Comparison of ENCODE assay signal across 8 cellular contexts in the genomic region with DNA sequence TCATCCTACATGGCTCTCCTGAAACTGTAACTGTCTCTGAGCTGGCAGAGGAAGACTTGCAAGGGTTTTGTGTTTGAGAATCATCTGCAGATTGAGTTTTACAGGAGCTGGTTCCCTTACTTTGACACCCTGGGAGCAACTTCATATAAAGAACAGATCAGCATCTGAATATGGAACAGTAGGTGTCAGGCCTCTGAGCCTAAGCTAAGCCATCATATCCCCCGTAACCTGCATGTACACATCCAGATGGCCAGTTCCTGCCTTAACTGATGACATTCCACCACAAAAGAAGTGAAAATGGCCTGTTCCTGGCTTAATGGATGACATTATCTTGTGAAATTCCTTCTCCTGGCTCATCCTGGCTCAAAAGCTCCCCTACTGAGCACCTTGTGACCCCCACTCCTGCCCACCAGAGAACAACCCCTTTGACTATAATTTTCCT.
DNase-seq lines count a peak whose midpoint lies in the region; ATAC-seq, FAIRE-seq and TF ChIP-seq lines count a peak whose summit lies in the region.
"Not testable (repeated sequence)": the region's sequence is repeated elsewhere in the genome, so short reads cannot be mapped to it uniquely, and the experiment has no call there.

No MANE protein-coding gene starts in this region.

- H2AFZ ChIP-seq in MM.1S (ENCODE audit: low read length) = peak overlapping the region; percentile 69
- peak overlapping the region; percentile 88 for H2AFZ ChIP-seq in K562 (ENCODE audit: low read depth, low read length)
- H2AFZ ChIP-seq in fibroblast of lung (ENCODE audit: low read length) = peak overlapping the region; percentile 55
- H2AFZ ChIP-seq in neuronal stem cell (ENCODE audit: low read length) = peak overlapping the region; percentile 85

- H3K79me2 ChIP-seq in DOHH2 (ENCODE audit: control insufficient read depth, low read length); MM.1S (ENCODE audit: low read length); K562 (ENCODE audit: control insufficient read depth, insufficient read depth, low read length); fibroblast of lung (ENCODE audit: control insufficient read depth, insufficient read depth, low read length): not testable (repeated sequence)

- not testable (repeated sequence) for TF ChIP-seq CTCF in DOHH2 (IDR thresholded peaks at IDR 0.05; ENCODE audit: low read depth, low read length, poor library complexity, severe bottlenecking); MM.1S (IDR thresholded peaks at IDR 0.05; ENCODE audit: low read length); K562 (IDR thresholded peaks at IDR 0.05 in 2 of 3, conservative IDR thresholded peaks at IDR 0.05 in 1 of 3; ENCODE audit: insufficient read depth in 2 of 3, low read depth in 1 of 3, low read length in 3 of 3); fibroblast of lung (conservative IDR thresholded peaks at IDR 0.05 in 1 of 2, IDR thresholded peaks at IDR 0.05 in 1 of 2; ENCODE audit: low read depth in 1 of 2, low read length in 2 of 2); lower lobe of right lung (IDR thresholded peaks at IDR 0.05); vagina (IDR thresholded peaks at IDR 0.05)

- POLR2A ChIA-PET in K562 (lab: Yijun Ruan, JAX) = interaction anchor here (0.8 to 1.6 kb wide), 5 partner anchors 9 to 15 kb away, joined by 3 to 8 read pairs (median 5); no protein-coding TSS in a partner anchor

- not testable (repeated sequence) for H3K4me3 Mint-ChIP-seq in stimulated activated memory B cell treated with anti-CD40 and anti-IgM and Interleukin-4, amounts not matched to agents 10 μg/mL and 1 μg/mL and 100 μg/mL, for 72 hours

- H3K4me1 Mint-ChIP-seq in stimulated activated memory B cell treated with anti-CD40 and anti-IgM and Interleukin-4, amounts not matched to agents 10 μg/mL and 1 μg/mL and 100 μg/mL, for 72 hours = peaks cover 32% of the 10 kb centered on the region

- intact Hi-C loops in K562 (cut with micrococcal nuclease); lower lobe of right lung (cut with DNase I); vagina (cut with DNase I): not testable (repeated sequence)

- not testable (repeated sequence) for H2BK12ac ChIP-seq in neuronal stem cell (ENCODE audit: low read length)

- not testable (repeated sequence) for H2BK120ac ChIP-seq in neuronal stem cell (ENCODE audit: low read depth, low read length)

- H3K14ac ChIP-seq in neuronal stem cell (ENCODE audit: low read length) = not testable (repeated sequence)

- H3K4me3 ChIP-seq in DOHH2 (ENCODE audit: low read length) (peak overlapping the region; percentile 48), fibroblast of lung (replicated peaks in 1 of 4; ENCODE audit: control extremely low read depth in 1 of 4, insufficient read depth in 1 of 4, low read depth in 3 of 4, low read length in 4 of 4) (peak overlapping the region in 1 of 4 experiments; percentile 27)
- not testable (repeated sequence) for H3K4me3 ChIP-seq in MM.1S (ENCODE audit: low read length); K562; lower lobe of right lung; neuronal stem cell (ENCODE audit: low read length in 2 of 2); vagina

- H3K4me2 ChIP-seq in DOHH2 (ENCODE audit: low read length) = peak overlapping the region; percentile 69
- H3K4me2 ChIP-seq in MM.1S (ENCODE audit: low read depth, low read length) = peak overlapping the region; percentile 75
- H3K4me2 ChIP-seq in K562 (ENCODE audit: insufficient read depth, low read length) = peak overlapping the region; percentile 60
- H3K4me2 ChIP-seq in fibroblast of lung (ENCODE audit: extremely low read depth, insufficient read depth, low read length) = peak overlapping the region; percentile 84
- H3K4me2 ChIP-seq in neuronal stem cell (ENCODE audit: insufficient read depth, low read length, poor library complexity, severe bottlenecking) = not testable (repeated sequence)

- H3K27me3 ChIP-seq in DOHH2 (ENCODE audit: control insufficient read depth, low read length); MM.1S (replicated peaks; ENCODE audit: insufficient read depth, low read length); K562 (ENCODE audit: control insufficient read depth in 2 of 2, insufficient read depth in 2 of 2, low read length in 2 of 2); fibroblast of lung (ENCODE audit: control insufficient read depth, insufficient read depth, low read length); lower lobe of right lung (ENCODE audit: low read depth); neuronal stem cell (ENCODE audit: control insufficient read depth in 3 of 3, insufficient read depth in 3 of 3, low read depth in 1 of 3, low read length in 3 of 3); vagina: not testable (repeated sequence)

- H3K79me1 ChIP-seq in neuronal stem cell (ENCODE audit: low read depth, low read length) = not testable (repeated sequence)

- not testable (repeated sequence) for H4K91ac ChIP-seq in neuronal stem cell (ENCODE audit: low read depth, low read length, poor library complexity)

- TF ChIP-seq EP300 in K562 (IDR thresholded peaks at IDR 0.05; ENCODE audit: low read length) = not testable (repeated sequence)

- not testable (repeated sequence) for TF ChIP-seq RAD21 in K562 (CRISPR knock-in tag; conservative IDR thresholded peaks at IDR 0.05 in 1 of 2, IDR thresholded peaks at IDR 0.05 in 1 of 2)

- not testable (repeated sequence) for H2AK5ac ChIP-seq in neuronal stem cell (ENCODE audit: low read depth, low read length)

- not testable (repeated sequence) for H3K18ac ChIP-seq in neuronal stem cell (ENCODE audit: low read length)

- not testable (repeated sequence) for H4K8ac ChIP-seq in neuronal stem cell (ENCODE audit: low read depth, low read length)

- TF ChIP-seq POLR2A in K562 (conservative IDR thresholded peaks at IDR 0.05); vagina (IDR thresholded peaks at IDR 0.05): not testable (repeated sequence)

- not testable (repeated sequence) for H3F3A ChIP-seq in DOHH2 (ENCODE audit: control insufficient read depth, insufficient read depth); MM.1S (ENCODE audit: insufficient read depth, low read length)

- not testable (repeated sequence) for H3K9me1 ChIP-seq in K562 (ENCODE audit: control insufficient read depth, insufficient read depth, low read length)

- not testable (repeated sequence) for H3K9me2 ChIP-seq in DOHH2 (replicated peaks; ENCODE audit: control insufficient read depth, low read length); MM.1S (replicated peaks; ENCODE audit: insufficient read depth, low read length)

- not testable (repeated sequence) for H4K20me1 ChIP-seq in DOHH2 (ENCODE audit: control insufficient read depth, insufficient read depth, low read depth, low read length); MM.1S (ENCODE audit: insufficient read depth, low read length); K562 (replicated peaks; ENCODE audit: control insufficient read depth, insufficient read depth, low read length); fibroblast of lung (ENCODE audit: control insufficient read depth, extremely low read depth, insufficient read depth, low read length)

- DNase-seq in MM.1S; K562 (ENCODE audit: extremely low read depth in 1 of 4, low spot score in 3 of 4); fibroblast of lung (ENCODE audit: low read depth in 2 of 2); lower lobe of right lung; neuronal stem cell (ENCODE audit: low spot score); vagina (ENCODE audit: extremely low spot score in 2 of 2): not testable (repeated sequence)

- H3K4ac ChIP-seq in neuronal stem cell (ENCODE audit: low read length) = not testable (repeated sequence)

- H3K27ac Mint-ChIP-seq in stimulated activated memory B cell treated with anti-CD40 and anti-IgM and Interleukin-4, amounts not matched to agents 10 μg/mL and 1 μg/mL and 100 μg/mL, for 72 hours = peak overlapping the region; percentile 84

- FAIRE-seq in K562 (lab: Jason Lieb, UNC) = not testable (repeated sequence)

- ATAC-seq in K562; lower lobe of right lung; stimulated activated memory B cell treated with anti-CD40 and anti-IgM and Interleukin-4, amounts not matched to agents 10 μg/mL and 1 μg/mL and 100 μg/mL, for 72 hours: not testable (repeated sequence)

- not testable (repeated sequence) for H3K27me3 Mint-ChIP-seq in stimulated activated memory B cell treated with anti-CD40 and anti-IgM and Interleukin-4, amounts not matched to agents 10 μg/mL and 1 μg/mL and 100 μg/mL, for 72 hours

- H3K9me3 Mint-ChIP-seq in stimulated activated memory B cell treated with anti-CD40 and anti-IgM and Interleukin-4, amounts not matched to agents 10 μg/mL and 1 μg/mL and 100 μg/mL, for 72 hours = peaks cover 18% of the 10 kb centered on the region

- H3K36me3 ChIP-seq in DOHH2 (ENCODE audit: control insufficient read depth, low read length); MM.1S (replicated peaks; ENCODE audit: insufficient read depth, low read length); K562 (ENCODE audit: control insufficient read depth, insufficient read depth, low read length); fibroblast of lung (ENCODE audit: control insufficient read depth, insufficient read depth, low read length); lower lobe of right lung; neuronal stem cell (replicated peaks in 1 of 2; ENCODE audit: control insufficient read depth in 2 of 2, insufficient read depth in 2 of 2, low read length in 2 of 2); vagina: not testable (repeated sequence)

- 86% methylated on average over 1 of the region's 1 CpG for WGBS in K562 (ENCODE audit: insufficient coverage, low coverage, missing lambda C conversion rate)
- no CpG with 5 or more reads among the region's 1 CpG for WGBS in neuronal stem cell (ENCODE audit: extremely low coverage in 2 of 2, insufficient read length in 2 of 2, insufficient replicate concordance in 1 of 2), 2 donors

- peaks cover 24% of the 10 kb centered on the region for H3K36me3 Mint-ChIP-seq in stimulated activated memory B cell treated with anti-CD40 and anti-IgM and Interleukin-4, amounts not matched to agents 10 μg/mL and 1 μg/mL and 100 μg/mL, for 72 hours

- H2BK15ac ChIP-seq in neuronal stem cell (ENCODE audit: low read length) = not testable (repeated sequence)

- H3K27ac ChIP-seq in DOHH2 (ENCODE audit: low read depth, low read length) (peak overlapping the region; percentile 56), K562 (ENCODE audit: extremely low read depth, low read depth, low read length) (peak overlapping the region; percentile 95), fibroblast of lung (ENCODE audit: insufficient read depth, low read length) (peak overlapping the region; percentile 2), lower lobe of right lung (peak overlapping the region; percentile 72), vagina (peak overlapping the region; percentile 75)
- H3K27ac ChIP-seq in MM.1S (ENCODE audit: low read length); neuronal stem cell (replicated peaks; ENCODE audit: low read length): not testable (repeated sequence)

- H3K23ac ChIP-seq in neuronal stem cell (ENCODE audit: low read depth, low read length, poor library complexity) = not testable (repeated sequence)

- not testable (repeated sequence) for BruUV-seq in K562 (replicated peaks; lab: Mats Ljungman, UMichigan)

- H3K9ac ChIP-seq in MM.1S (ENCODE audit: low read length); fibroblast of lung (ENCODE audit: insufficient read depth, low read length); neuronal stem cell (ENCODE audit: low read depth, low read length, poor library complexity): not testable (repeated sequence)
- H3K9ac ChIP-seq in K562 (ENCODE audit: insufficient read depth in 1 of 2, low read depth in 2 of 2, low read length in 2 of 2) = peak overlapping the region in 1 of 2 experiments; percentile 69; a peak in 2 of 4 replicates

- peaks cover 16% of the 10 kb centered on the region for H3K4me1 ChIP-seq in DOHH2 (ENCODE audit: control insufficient read depth, low read length)
- not testable (repeated sequence) for H3K4me1 ChIP-seq in MM.1S (ENCODE audit: low read length); fibroblast of lung (ENCODE audit: control insufficient read depth, extremely low read depth, insufficient read depth, low read length); neuronal stem cell (ENCODE audit: control insufficient read depth in 2 of 2, insufficient read depth in 1 of 2, low read depth in 1 of 2, low read length in 2 of 2)
- H3K4me1 ChIP-seq in K562 (replicated peaks in 1 of 2; ENCODE audit: control insufficient read depth in 2 of 2, insufficient read depth in 2 of 2, low read length in 2 of 2) = peaks cover 13 to 32% of the 10 kb centered on the region in 2 experiments; a peak in 4 of 5 replicates
- peaks cover 22% of the 10 kb centered on the region for H3K4me1 ChIP-seq in lower lobe of right lung
- H3K4me1 ChIP-seq in vagina = peaks cover 23% of the 10 kb centered on the region

- CTCF ChIA-PET in K562 (lab: Yijun Ruan, JAX; ENCODE audit: low intra/inter-chr PET ratio) = interaction anchor here (0.7 kb wide), 1 partner anchor 379 kb away, joined by 3 read pairs; no protein-coding TSS in a partner anchor

- not testable (repeated sequence) for H2BK5ac ChIP-seq in neuronal stem cell (ENCODE audit: low read length)

- in situ Hi-C loops in K562 (cut with MboI) = not testable (repeated sequence)

- H3K9me3 ChIP-seq in DOHH2 (ENCODE audit: control insufficient read depth, insufficient read depth, low read length); MM.1S (replicated peaks; ENCODE audit: insufficient read depth, low read length); K562 (replicated peaks; ENCODE audit: control insufficient read depth, insufficient read depth, low read depth, low read length); fibroblast of lung (ENCODE audit: control insufficient read depth, insufficient read depth, low read depth, low read length); lower lobe of right lung; neuronal stem cell (replicated peaks in 1 of 2; ENCODE audit: control insufficient read depth in 2 of 2, insufficient read depth in 1 of 2, low read depth in 1 of 2, low read length in 2 of 2); vagina: not testable (repeated sequence)
